1 cellular context compared by ENCODE assay signal in genomic region chr13:21603531-21604448, GRCh38.
TF ChIP-seq lines count a peak whose summit lies in the region.

Gene MICU2, minus strand, starts transcription at chr13:21604170. Its CDS starts 22 bp downstream, at chr13:21604148.

TF ChIP-seq in K562, 482 proteins besides CTCF, POLR2A, EP300 and RAD21 (continued from another document and continues in another):
- TF ChIP-seq CREB3L1 (IDR thresholded peaks at IDR 0.05; ENCODE audit: borderline replicate concordance, low read depth) = peak; percentile 84
- no peak for TF ChIP-seq CBX5 (IDR thresholded peaks at IDR 0.05; ENCODE audit: borderline replicate concordance, low read depth)
- no peak for TF ChIP-seq ZNF174 (CRISPR knock-in tag; IDR thresholded peaks at IDR 0.05)
- no peak for TF ChIP-seq ZNF77 (CRISPR knock-in tag; IDR thresholded peaks at IDR 0.05)
- no peak for TF ChIP-seq CBFA2T2 (conservative IDR thresholded peaks at IDR 0.05)
- no peak for TF ChIP-seq RNF219 (CRISPR knock-in tag; IDR thresholded peaks at IDR 0.05)
- TF ChIP-seq KAT8 (IDR thresholded peaks at IDR 0.05; ENCODE audit: low read depth) = no peak
- TF ChIP-seq SMARCB1 (IDR thresholded peaks at IDR 0.05; ENCODE audit: insufficient read length, low read depth) = no peak
- peak; percentile 68; the same call in 1 of the 2 replicates for TF ChIP-seq GTF2E2 (tag; IDR thresholded peaks at IDR 0.05)
- TF ChIP-seq CGGBP1 (CRISPR knock-in tag; IDR thresholded peaks at IDR 0.05) = no peak
- no peak for TF ChIP-seq TFAM (CRISPR knock-in tag; conservative IDR thresholded peaks at IDR 0.05)
- peak; percentile 63 to 75; a peak in 1 of 4 replicates for TF ChIP-seq UBTF (IDR thresholded peaks at IDR 0.05; ENCODE audit: borderline replicate concordance in 1 of 2, low read depth in 2 of 2, low read length in 2 of 2)
- TF ChIP-seq RFX1 (IDR thresholded peaks at IDR 0.05) = peak; percentile 89
- TF ChIP-seq XRCC3 (IDR thresholded peaks at IDR 0.05) = no peak
- no peak for TF ChIP-seq THRAP3 (IDR thresholded peaks at IDR 0.05; ENCODE audit: borderline replicate concordance)
- no peak for TF ChIP-seq ID3 (CRISPR knock-in tag; IDR thresholded peaks at IDR 0.05)
- TF ChIP-seq ID3 (tag; IDR thresholded peaks at IDR 0.05) = 0 out of 2 replicates have a peak, but pooled peaks have one; percentile 56
- no peak for TF ChIP-seq TCF7L2 (IDR thresholded peaks at IDR 0.05; ENCODE audit: low read depth, low read length)
- TF ChIP-seq ARID2 (IDR thresholded peaks at IDR 0.05) = no peak
- peak; percentile 97 for TF ChIP-seq RBM25 (IDR thresholded peaks at IDR 0.05; ENCODE audit: low read depth, low read length, severe bottlenecking)
- TF ChIP-seq MGA (IDR thresholded peaks at IDR 0.05) = peak; percentile 54
- TF ChIP-seq BRD9 (IDR thresholded peaks at IDR 0.05; ENCODE audit: low read depth, partially characterized antibody) = no peak
- TF ChIP-seq ZNF280B (CRISPR knock-in tag; IDR thresholded peaks at IDR 0.05) = no peak
- no peak for TF ChIP-seq KDM1A (IDR thresholded peaks at IDR 0.05)
- no peak for TF ChIP-seq ZNF79 (CRISPR knock-in tag; IDR thresholded peaks at IDR 0.05; ENCODE audit: low read depth)
- TF ChIP-seq RBBP5 (IDR thresholded peaks at IDR 0.05; ENCODE audit: borderline replicate concordance, insufficient read depth, low read length, poor library complexity, severe bottlenecking) = peak; percentile 77
- no peak for TF ChIP-seq NEUROD1 (IDR thresholded peaks at IDR 0.05; ENCODE audit: borderline replicate concordance, low read depth, low read length, partially characterized antibody)
- no peak for TF ChIP-seq AFF1 (IDR thresholded peaks at IDR 0.05; ENCODE audit: low read depth in 1 of 2, partially characterized antibody in 2 of 2)
- peak; percentile 73 to 86 for TF ChIP-seq E2F6 (IDR thresholded peaks at IDR 0.05; ENCODE audit: borderline replicate concordance in 1 of 2, extremely low read depth in 1 of 2, insufficient read depth in 1 of 2, insufficient read length in 1 of 2, low read depth in 1 of 2, low read length in 1 of 2, poor library complexity in 1 of 2, severe bottlenecking in 1 of 2)
- TF ChIP-seq ESRRA (IDR thresholded peaks at IDR 0.05; ENCODE audit: borderline replicate concordance, low read depth) = peak; percentile 48; the same call in 1 of the 2 replicates
